In genomic region chr12:663293-663871, GRCh38 we compare ENCODE assay signal across 9 cellular contexts. TPM values are rescaled to one million over a fixed set of nuclear protein-coding genes. Genes with fewer than 3 reads are reported as not detected.
DNase-seq lines count a peak whose midpoint lies in the region; ATAC-seq and TF ChIP-seq lines count a peak whose summit lies in the region.
"Had no signal": no experiment of that assay in that cellular context is flagged by ENCODE, and none has a peak within 500 bp of the region (broad histone marks: within the 10 kb centered on the region; RNA-seq: fewer than 3 reads in every experiment).

TSS of gene NINJ2 (minus strand) at chr12:663445. CDS start at chr12:663360, 85 bp downstream.

- H3K4me1 Mint-ChIP-seq in Calu3 (ENCODE audit: low read depth, unreplicated experiment), result peaks cover 10% of the 10 kb centered on the region

- CTCF ChIA-PET in Calu3 (lab: Charles Lee), result interaction anchor here (0.5 to 1.6 kb wide), 2 partner anchors 31 to 54 kb away, joined by 3 read pairs; no protein-coding TSS in a partner anchor

- peak; percentile 53 for DNase-seq in activated CD8-positive, alpha-beta memory T cell treated with anti-CD3 and anti-CD28 coated beads, Interleukin-2, amount 50 U/mL, for 48 hours
- no peak for DNase-seq in activated CD8-positive, alpha-beta memory T cell treated with anti-CD3 and anti-CD28 coated beads, Interleukin-2, amount 50 U/mL, for 4 hours
- DNase-seq in brain microvascular endothelial cell, result no peak
- peak; percentile 57 for DNase-seq in medulla oblongata (ENCODE audit: extremely low spot score)
- DNase-seq in Calu3, result no peak

- intact Hi-C loops in Calu3 (cut with micrococcal nuclease; ENCODE audit: unreplicated experiment), result no loop called here

- H3K4me3 Mint-ChIP-seq in Calu3 (ENCODE audit: low read depth, unreplicated experiment), result no peak within 1 kb of the TSS

- in situ Hi-C loops in brain microvascular endothelial cell (cut with HindIII; ENCODE audit: low pct_ligation_motif_present, low sequenced_read_pairs), result no loop called here

- TF ChIP-seq CTCF in brain microvascular endothelial cell (IDR thresholded peaks at IDR 0.05; ENCODE audit: low read depth, low read length, missing control alignments) (no peak), Calu3 (IDR thresholded peaks at IDR 0.05; ENCODE audit: unreplicated experiment) (no peak)

- BruUV-seq in Calu3 (replicated peaks; lab: Mats Ljungman, UMichigan), result no TSS peak

- no peaks in the 10 kb centered on the region for H3K36me3 Mint-ChIP-seq in Calu3 (ENCODE audit: insufficient read depth, unreplicated experiment)

- no peaks in the 10 kb centered on the region for H3K27me3 ChIP-seq in brain microvascular endothelial cell (replicated peaks)

- H3K27me3 Mint-ChIP-seq in Calu3 (ENCODE audit: unreplicated experiment), result peaks cover 44% of the 10 kb centered on the region

- no peaks in the 10 kb centered on the region for H3K9me3 Mint-ChIP-seq in Calu3 (ENCODE audit: low read depth, unreplicated experiment)

- ATAC-seq in GM18907 (IDR thresholded peaks at IDR 0.05; ENCODE audit: unreplicated experiment) (no peak), HG02759 (IDR thresholded peaks at IDR 0.05; ENCODE audit: unreplicated experiment) (no peak)

- no peak within 1 kb of the TSS for H3K27ac Mint-ChIP-seq in Calu3 (ENCODE audit: unreplicated experiment)

- no peaks in the 10 kb centered on the region for H3K36me3 ChIP-seq in brain microvascular endothelial cell (replicated peaks)

- H3K27ac ChIP-seq in brain microvascular endothelial cell, result no peak within 1 kb of the TSS
- H3K27ac ChIP-seq in temporal lobe (ENCODE audit: low read depth, low read length), result peak within 1 kb of the TSS; percentile 64

- H3K4me3 ChIP-seq in brain microvascular endothelial cell (ENCODE audit: low read depth, low read length), result peak within 1 kb of the TSS; percentile 26

RNA-seq across cellular contexts. Expression of gene NINJ2, which starts in this region (rescaled TPM):
- total RNA-seq in temporal lobe (0.49 TPM), Calu3 (2022) (not detected in 2 replicates)
- total RNA-seq: LHCN-M2 had no signal

Comparison
In these comparisons a context has a peak if more than half of its experiments do, and no peak if none do; other contexts are left out.
1. DNase-seq: peak in activated CD8-positive, alpha-beta memory T cell treated with anti-CD3 and anti-CD28 coated beads, Interleukin-2, amount 50 U/mL, for 48 hours (single experiment) and medulla oblongata (single experiment); none in activated CD8-positive, alpha-beta memory T cell treated with anti-CD3 and anti-CD28 coated beads, Interleukin-2, amount 50 U/mL, for 4 hours (single experiment), brain microvascular endothelial cell (single experiment) and Calu3 (single experiment).